Comparison of ENCODE assay signal across 23 cellular contexts in the genomic region with DNA sequence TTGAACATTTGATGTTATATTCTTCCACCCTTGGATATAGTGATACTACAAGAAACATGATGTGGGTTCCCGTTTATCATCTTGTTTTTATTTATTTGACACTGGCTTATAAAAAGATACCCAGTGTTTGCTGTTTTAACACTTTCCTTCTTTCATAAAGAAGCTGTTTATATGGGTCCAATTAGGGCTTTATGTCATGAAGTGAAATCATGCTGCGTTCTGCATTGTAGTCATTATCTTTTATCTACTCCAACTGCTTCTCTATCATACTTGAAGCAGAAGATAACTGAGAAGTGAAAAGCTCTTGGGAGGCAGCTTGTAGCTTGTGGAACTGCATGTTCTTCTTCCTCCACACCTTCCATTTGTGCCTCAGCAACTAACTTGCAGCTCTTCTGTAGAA. TPM values are rescaled to one million over a fixed set of nuclear protein-coding genes. Genes with fewer than 3 reads are reported as not detected.
A peak's percentile ranks its signal among the peaks of the same experiment; 100 is the strongest.
DNase-seq lines count a peak whose midpoint lies in the region; ATAC-seq, FAIRE-seq and TF ChIP-seq lines count a peak whose summit lies in the region.
"Had no signal": no experiment of that assay in that cellular context is flagged by ENCODE, and none has a peak within 500 bp of the region (broad histone marks: within the 10 kb centered on the region; RNA-seq: fewer than 3 reads in every experiment).

No MANE protein-coding gene starts in this region.

- H3K79me2 ChIP-seq in K562 (ENCODE audit: control insufficient read depth, insufficient read depth, low read length) = no peaks in the 10 kb centered on the region

- ATAC-seq in K562 = no peak
- ATAC-seq in activated CD4-positive, alpha-beta T cell treated with anti-CD3 and anti-CD28 coated beads for 36 hours = no peak
- ATAC-seq: A549 had no signal

- CTCF ChIA-PET in HEK293 (lab: Yijun Ruan, JAX) = interaction anchor here (0.7 to 3.7 kb wide), 9 partner anchors 20 to 106 kb away, joined by 3 to 25 read pairs (median 4); no protein-coding TSS in a partner anchor
- CTCF ChIA-PET in K562 (lab: Yijun Ruan, JAX; ENCODE audit: low intra/inter-chr PET ratio) = no interaction called here
- CTCF ChIA-PET in activated CD4-positive, alpha-beta T cell treated with anti-CD3 and anti-CD28 coated beads for 36 hours (lab: Charles Lee) = interaction anchor here (1.2 kb wide), 1 partner anchor 255 kb away, joined by 4 read pairs; no protein-coding TSS in a partner anchor

- H2AFZ ChIP-seq in K562 (ENCODE audit: low read depth, low read length) = no peak overlapping the region
- H2AFZ ChIP-seq: GM23248 had no signal

- H3K36me3 ChIP-seq in HEK293 (ENCODE audit: control insufficient read depth in 2 of 2, insufficient read depth in 1 of 2, low read length in 2 of 2) (no peaks in the 10 kb centered on the region; a peak in 1 of 3 replicates), K562 (ENCODE audit: control insufficient read depth, insufficient read depth, low read length) (peaks cover 53% of the 10 kb centered on the region), breast epithelium (no peaks in the 10 kb centered on the region)

- peak; percentile 11 for DNase-seq in Ammon's horn (ENCODE audit: low spot score)
- DNase-seq in K562 (ENCODE audit: extremely low read depth in 1 of 4, low spot score in 3 of 4) = no peak
- no peak for DNase-seq in breast epithelium (ENCODE audit: low spot score in 2 of 2)
- DNase-seq in NCI-H146 treated with DMSO at 0.1 percent for 48 hours (lab: John Stamatoyannopoulos, UW; ENCODE audit: unreplicated experiment) = no peak
- DNase-seq in activated CD4-positive, alpha-beta T cell treated with anti-CD3 and anti-CD28 coated beads for 36 hours = no peak
- DNase-seq: 8988T; ACHN; AML-193; C1 segment of cervical spinal cord; CD4-positive, alpha-beta memory T cell; COR-L47; DMS153; DND-41; GM23248; H7; HCEC 1CT had no signal

- H4K20me1 ChIP-seq in K562 (replicated peaks; ENCODE audit: control insufficient read depth, insufficient read depth, low read length) = no peaks in the 10 kb centered on the region

- no peak; a peak in 1 of 4 replicates for TF ChIP-seq RAD21 in K562 (CRISPR knock-in tag; conservative IDR thresholded peaks at IDR 0.05 in 1 of 2, IDR thresholded peaks at IDR 0.05 in 1 of 2)

- peaks cover 49% of the 10 kb centered on the region for H3K4me1 Mint-ChIP-seq in nephron
- H3K4me1 Mint-ChIP-seq in activated CD4-positive, alpha-beta T cell treated with anti-CD3 and anti-CD28 coated beads for 36 hours = peaks cover 18% of the 10 kb centered on the region

- POLR2A ChIA-PET in HEK293 (lab: Yijun Ruan, JAX) (no interaction called here), K562 (lab: Yijun Ruan, JAX) (interaction anchor here (0.6 to 1.7 kb wide), 6 partner anchors 8 to 248 kb away, joined by 3 to 10 read pairs (median 4); no protein-coding TSS in a partner anchor)
- POLR2A ChIA-PET in activated CD4-positive, alpha-beta T cell treated with anti-CD3 and anti-CD28 coated beads for 36 hours (lab: Charles Lee) = no interaction called here

- WGBS in K562 (ENCODE audit: insufficient coverage, low coverage, missing lambda C conversion rate) = 25% methylated on average over 2 of the region's 2 CpGs

- no peak for FAIRE-seq in K562 (lab: Jason Lieb, UNC)
- FAIRE-seq: A549, G401.6, GM12892, H1 had no signal

- TF ChIP-seq EP300 in K562 (IDR thresholded peaks at IDR 0.05; ENCODE audit: low read length) = no peak

- H3K9me3 ChIP-seq in HEK293 (ENCODE audit: control insufficient read depth, insufficient read depth, low read depth, low read length) = no peaks in the 10 kb centered on the region
- H3K9me3 ChIP-seq in K562 (replicated peaks; ENCODE audit: control insufficient read depth, insufficient read depth, low read depth, low read length) = no peaks in the 10 kb centered on the region
- H3K9me3 ChIP-seq in breast epithelium = no peaks in the 10 kb centered on the region
- H3K9me3 ChIP-seq: A549 had no signal

- no peak for TF ChIP-seq POLR2A in K562 (conservative IDR thresholded peaks at IDR 0.05)
- no peak for TF ChIP-seq POLR2A in breast epithelium (IDR thresholded peaks at IDR 0.05)

- no peaks in the 10 kb centered on the region for H3K27me3 ChIP-seq in K562 (ENCODE audit: control insufficient read depth in 2 of 2, insufficient read depth in 2 of 2, low read length in 2 of 2)
- H3K27me3 ChIP-seq in breast epithelium = peaks cover 0 to 5% of the 10 kb centered on the region in 2 donors

- peak overlapping the region in 1 of 3 experiments; percentile 56 for H3K27ac Mint-ChIP-seq in nephron
- no peak overlapping the region for H3K27ac Mint-ChIP-seq in activated CD4-positive, alpha-beta T cell treated with anti-CD3 and anti-CD28 coated beads for 36 hours
- H3K27ac Mint-ChIP-seq: CD4-positive, alpha-beta memory T cell had no signal

- H3K9me3 Mint-ChIP-seq in nephron = no peaks in the 10 kb centered on the region
- H3K9me3 Mint-ChIP-seq in activated CD4-positive, alpha-beta T cell treated with anti-CD3 and anti-CD28 coated beads for 36 hours (ENCODE audit: low read depth) = peaks cover 2% of the 10 kb centered on the region

- peaks cover 13% of the 10 kb centered on the region for H3K36me3 Mint-ChIP-seq in nephron (ENCODE audit: low read depth)
- H3K36me3 Mint-ChIP-seq in activated CD4-positive, alpha-beta T cell treated with anti-CD3 and anti-CD28 coated beads for 36 hours (ENCODE audit: low read depth) = no peaks in the 10 kb centered on the region

- H3K4me3 ChIP-seq in HEK293 (ENCODE audit: low read depth, low read length) = no peak overlapping the region
- H3K4me3 ChIP-seq in K562 = no peak overlapping the region
- no peak overlapping the region for H3K4me3 ChIP-seq in breast epithelium
- H3K4me3 ChIP-seq: A549, GM23248 had no signal

- intact Hi-C loops in K562 (cut with micrococcal nuclease) = loop anchor here (5.0 kb wide), 1 partner anchor 99 kb away; no protein-coding TSS in a partner anchor
- intact Hi-C loops in breast epithelium (cut with DNase I; ENCODE audit: low total_unique reads) = no loop called here
- intact Hi-C loops in activated CD4-positive, alpha-beta T cell treated with anti-CD3 and anti-CD28 coated beads for 36 hours (cut with DNase I, micrococcal nuclease) = loop anchor here in 1 of 2 experiments (10.0 kb wide), 2 partner anchors 89 to 449 kb away; no protein-coding TSS in a partner anchor

- H3K27ac ChIP-seq in HEK293 (ENCODE audit: extremely low read depth, low read depth, low read length) (no peak overlapping the region), K562 (ENCODE audit: extremely low read depth, low read depth, low read length) (no peak overlapping the region), breast epithelium (no peak overlapping the region)
- H3K27ac ChIP-seq: A549, GM23248 had no signal

- no peaks in the 10 kb centered on the region for H3K9me1 ChIP-seq in K562 (ENCODE audit: control insufficient read depth, insufficient read depth, low read length)

- H3K4me1 ChIP-seq in HEK293 (ENCODE audit: control insufficient read depth, insufficient read depth, low read length) (peaks cover 6% of the 10 kb centered on the region; the same call in 1 of the 2 replicates), K562 (replicated peaks in 1 of 2; ENCODE audit: control insufficient read depth in 2 of 2, insufficient read depth in 2 of 2, low read length in 2 of 2) (peaks cover 0 to 5% of the 10 kb centered on the region in 2 experiments), breast epithelium (no peaks in the 10 kb centered on the region)

- peak overlapping the region in 2 of 3 experiments; percentile 39 to 59 for H3K4me3 Mint-ChIP-seq in nephron
- no peak overlapping the region for H3K4me3 Mint-ChIP-seq in activated CD4-positive, alpha-beta T cell treated with anti-CD3 and anti-CD28 coated beads for 36 hours
- H3K4me3 Mint-ChIP-seq: CD4-positive, alpha-beta memory T cell had no signal

- H3K9ac ChIP-seq in K562 (ENCODE audit: insufficient read depth in 1 of 2, low read depth in 2 of 2, low read length in 2 of 2) = no peak overlapping the region
- H3K9ac ChIP-seq: GM23248 had no signal

- in situ Hi-C loops in K562 (cut with MboI) = no loop called here

- no peaks in the 10 kb centered on the region for H3K27me3 Mint-ChIP-seq in nephron (ENCODE audit: low read depth)
- peaks cover 28% of the 10 kb centered on the region for H3K27me3 Mint-ChIP-seq in activated CD4-positive, alpha-beta T cell treated with anti-CD3 and anti-CD28 coated beads for 36 hours

- no TSS peak for BruUV-seq in K562 (replicated peaks; lab: Mats Ljungman, UMichigan)

- no peak for TF ChIP-seq CTCF in HEK293 (tag by site-specific recombination; IDR thresholded peaks at IDR 0.05)
- TF ChIP-seq CTCF in K562 (IDR thresholded peaks at IDR 0.05 in 2 of 3, conservative IDR thresholded peaks at IDR 0.05 in 1 of 3; ENCODE audit: insufficient read depth in 2 of 3, low read depth in 1 of 3, low read length in 3 of 3) = no peak
- no peak for TF ChIP-seq CTCF in nephron (IDR thresholded peaks at IDR 0.05; ENCODE audit: unreplicated experiment in 3 of 3)
- TF ChIP-seq CTCF in breast epithelium (IDR thresholded peaks at IDR 0.05) = no peak

- no peak overlapping the region for H3K4me2 ChIP-seq in K562 (ENCODE audit: insufficient read depth, low read length)
- H3K4me2 ChIP-seq: A549 had no signal

TF ChIP-seq in K562, 482 proteins besides CTCF, POLR2A, EP300 and RAD21 (continues in another document):
- TF ChIP-seq SOX6 (IDR thresholded peaks at IDR 0.05) = peak; percentile 71; the same call in 1 of the 2 replicates
- TF ChIP-seq TBP (optimal IDR thresholded peaks at IDR 0.05; ENCODE audit: low read depth, low read length) = no peak
- TF ChIP-seq ILF3 (IDR thresholded peaks at IDR 0.05; ENCODE audit: borderline replicate concordance) = no peak

RNA-seq across cellular contexts. Expression of gene GPX5, which starts 57.8 kb away (rescaled TPM):
- total RNA-seq in K562 (2011; cell fraction: chromatin; rRNA removed; ENCODE audit: low replicate concordance) = not detected in 2 replicates
- total RNA-seq in K562 (2011; cell fraction: nucleolus; rRNA removed) = not detected in 2 replicates
- total RNA-seq in K562 (2011; cell fraction: nucleoplasm; rRNA removed) = 0.22 TPM in 1 of 2 replicates, not detected in the other
- total RNA-seq in K562 (2014; rRNA removed) (not detected in 2 replicates), K562 (2014; rRNA removed; fragmentation: Illumina TruSeq; extraction: Trizol) (0.18 TPM in 1 of 2 replicates, not detected in the other), K562 (2015; rRNA removed; fragmentation: Illumina TruSeq; extraction: Trizol) (not detected in 2 replicates), K562 (2021) (not detected in 2 replicates), breast epithelium (not detected)
- polyA plus RNA-seq in K562 (2011; rRNA removed) (not detected in 2 replicates), K562 (2014; fragmentation: Illumina TruSeq; extraction: Trizol) (not detected in 2 replicates), K562 (2014; fragmentation: Nextera tagmentation; extraction: Ambion mirVana) (under 1 TPM in 1 of 2 experiments, not detected in 1; 0.15 TPM), K562 (2014; rRNA removed) (0.07 TPM in 1 of 2 replicates, not detected in the other)
- polyA plus RNA-seq in K562 (2011; cell fraction: cytosol; rRNA removed) = not detected in 2 replicates
- not detected in 2 replicates for polyA plus RNA-seq in K562 (2011; cell fraction: nucleus; rRNA removed)
- polyA plus RNA-seq in K562 (2012) = 0.08 and 1.9 TPM in 2 replicates
- 0.14 TPM in 1 of 2 replicates, not detected in the other for polyA minus RNA-seq in K562 (2011; rRNA and poly(A)+ RNA removed)
- not detected in 2 replicates for polyA minus RNA-seq in K562 (2011; cell fraction: cytosol; rRNA and poly(A)+ RNA removed)
- polyA minus RNA-seq in K562 (2011; cell fraction: nucleus; rRNA and poly(A)+ RNA removed) = not detected in 2 replicates
- not detected for total RNA-seq in activated CD4-positive, alpha-beta T cell treated with anti-CD3 and anti-CD28 coated beads for 36 hours
- total RNA-seq: CD4-positive, alpha-beta memory T cell; GM23248; H1; H7 had no signal
- polyA plus RNA-seq: A549; BJ; CD4-positive, alpha-beta memory T cell; GM23248 had no signal
